8 cellular contexts compared by ENCODE assay signal in genomic region chr7:99499713-99500636, GRCh38.
A peak's percentile ranks its signal among the peaks of the same experiment; 100 is the strongest.
DNase-seq lines count a peak whose midpoint lies in the region; ATAC-seq and TF ChIP-seq lines count a peak whose summit lies in the region.

Gene ZNF394, minus strand, starts transcription at chr7:99500281. Its CDS starts 188 bp downstream, at chr7:99500093.

- ATAC-seq in GM18873 (IDR thresholded peaks at IDR 0.05; ENCODE audit: low FRiP score, unreplicated experiment) (peak; percentile 42), HG03342 (IDR thresholded peaks at IDR 0.05; ENCODE audit: unreplicated experiment) (peak; percentile 40)

- CTCF ChIA-PET in AG04449 (lab: Yijun Ruan, JAX): interaction anchor here (1.0 to 1.8 kb wide), 2 partner anchors 26 to 118 kb away, joined by 3 to 5 read pairs; no protein-coding TSS in a partner anchor

- DNase-seq in AG04449 (ENCODE audit: low read depth, low spot score) (peak; percentile 44), NCI-H446 (lab: John Stamatoyannopoulos, UW) (peak; percentile 78 to 84), cerebellar nuclear complex (lab: John Stamatoyannopoulos, UW) (peak; percentile 51 to 78), islet precursor cell (peak; percentile 95)
- peak; percentile 82 for DNase-seq in activated CD4-positive, alpha-beta T cell treated with anti-CD3 and anti-CD28 coated beads for 1 hour
- DNase-seq in stimulated activated CD4-positive, alpha-beta T cell treated with anti-CD3 and anti-CD28 coated beads, Interleukin-12 subunit alpha, Interleukin-12 subunit beta, amount 100 ng/mL, for 4 hours: peak; percentile 86

- peak within 1 kb of the TSS; percentile 93 for H3K4me3 ChIP-seq in AG04449 (ENCODE audit: low read depth, low read length)

- POLR2A ChIA-PET in AG04449 (lab: Yijun Ruan, JAX): interaction anchor here (0.7 to 1.9 kb wide), 6 partner anchors 11 to 429 kb away, joined by 3 to 5 read pairs (median 4); partner anchors contain the start of genes CPSF4, PTCD1 and ZSCAN25

- TF ChIP-seq CTCF in AG04449 (IDR thresholded peaks at IDR 0.05; ENCODE audit: insufficient read depth, low read length, missing control alignments): no peak

Comparison
In these comparisons a context has a peak if more than half of its experiments do, and no peak if none do; other contexts are left out.
1. Peak in every context shown above with its lines: DNase-seq, ATAC-seq and H3K4me3 ChIP-seq.
2. DNase-seq: peak in every context shown above with its lines; median percentile 95 in islet precursor cell; 86 in stimulated activated CD4-positive, alpha-beta T cell treated with anti-CD3 and anti-CD28 coated beads, Interleukin-12 subunit alpha, Interleukin-12 subunit beta, amount 100 ng/mL, for 4 hours; 82 in activated CD4-positive, alpha-beta T cell treated with anti-CD3 and anti-CD28 coated beads for 1 hour; 81 in NCI-H446; 64 in cerebellar nuclear complex; 44 in AG04449.